In genomic region chr3:126103121-126104027, GRCh38 we compare ENCODE assay signal across 12 cellular contexts. TPM values are rescaled to one million over a fixed set of nuclear protein-coding genes. Genes with fewer than 3 reads are reported as not detected.
DNase-seq lines count a peak whose midpoint lies in the region; ATAC-seq and TF ChIP-seq lines count a peak whose summit lies in the region.
"Had no signal": no experiment of that assay in that cellular context is flagged by ENCODE, and none has a peak within 500 bp of the region (broad histone marks: within the 10 kb centered on the region; RNA-seq: fewer than 3 reads in every experiment).

No MANE protein-coding gene starts in this region.

- no peaks in the 10 kb centered on the region for H3K27me3 Mint-ChIP-seq in activated CD8-positive, alpha-beta memory T cell treated with anti-CD3 and anti-CD28 coated beads, Interleukin-2, amount 10 ng/mL, durations not matched to agents 7 days and 5 days
- H3K27me3 Mint-ChIP-seq: activated naive CD8-positive, alpha-beta T cell treated with anti-CD3 and anti-CD28 coated beads for 36 hours had no signal

- peak overlapping the region; percentile 66 for H3K9ac ChIP-seq in adipocyte (ENCODE audit: low read length)

- H3K36me3 Mint-ChIP-seq in activated CD8-positive, alpha-beta memory T cell treated with anti-CD3 and anti-CD28 coated beads, Interleukin-2, amount 10 ng/mL, durations not matched to agents 7 days and 5 days = no peaks in the 10 kb centered on the region
- H3K36me3 Mint-ChIP-seq: activated naive CD8-positive, alpha-beta T cell treated with anti-CD3 and anti-CD28 coated beads for 36 hours had no signal

- no peak overlapping the region for H3K4me3 Mint-ChIP-seq in activated CD8-positive, alpha-beta memory T cell treated with anti-CD3 and anti-CD28 coated beads, Interleukin-2, amount 10 ng/mL, durations not matched to agents 7 days and 5 days
- H3K4me3 Mint-ChIP-seq: activated CD8-positive, alpha-beta T cell treated with anti-CD3 and anti-CD28 coated beads, Interleukin-2, amount 10 ng/mL, durations not matched to agents 7 days and 5 days; activated naive CD8-positive, alpha-beta T cell treated with anti-CD3 and anti-CD28 coated beads for 36 hours had no signal

- H3K4me3 ChIP-seq in adipocyte (ENCODE audit: low read length) (no peak overlapping the region), tibial artery (no peak overlapping the region)

- no peak for TF ChIP-seq CTCF in tibial artery (IDR thresholded peaks at IDR 0.05)

- H3K27ac Mint-ChIP-seq in activated CD8-positive, alpha-beta memory T cell treated with anti-CD3 and anti-CD28 coated beads, Interleukin-2, amount 10 ng/mL, durations not matched to agents 7 days and 5 days = no peak overlapping the region
- H3K27ac Mint-ChIP-seq: activated CD8-positive, alpha-beta T cell treated with anti-CD3 and anti-CD28 coated beads, Interleukin-2, amount 10 ng/mL, durations not matched to agents 7 days and 5 days; activated naive CD8-positive, alpha-beta T cell treated with anti-CD3 and anti-CD28 coated beads for 36 hours had no signal

- H3K4me1 Mint-ChIP-seq in activated CD8-positive, alpha-beta memory T cell treated with anti-CD3 and anti-CD28 coated beads, Interleukin-2, amount 10 ng/mL, durations not matched to agents 7 days and 5 days = peaks cover 8% of the 10 kb centered on the region
- H3K4me1 Mint-ChIP-seq: activated naive CD8-positive, alpha-beta T cell treated with anti-CD3 and anti-CD28 coated beads for 36 hours had no signal

- CTCF ChIA-PET in activated CD8-positive, alpha-beta memory T cell treated with anti-CD3 and anti-CD28 coated beads, Interleukin-2, amount 10 ng/mL, durations not matched to agents 7 days and 5 days (lab: Charles Lee) = no interaction called here

- H3K9me3 ChIP-seq in adipocyte (ENCODE audit: control insufficient read depth, low read length) (no peaks in the 10 kb centered on the region), tibial artery (no peaks in the 10 kb centered on the region)

- intact Hi-C loops in tibial artery (cut with DNase I; ENCODE audit: low total_unique reads) = no loop called here

- DNase-seq in activated CD8-positive, alpha-beta memory T cell treated with anti-CD3 and anti-CD28 coated beads for 24 hours = peak; percentile 49
- DNase-seq in activated CD8-positive, alpha-beta memory T cell treated with anti-CD3 and anti-CD28 coated beads, Interleukin-2, amount 10 ng/mL, durations not matched to agents 7 days and 5 days = no peak
- no peak for DNase-seq in adipocyte (ENCODE audit: low read depth)
- no peak for DNase-seq in left lobe of liver (ENCODE audit: low spot score)
- DNase-seq in tibial artery = no peak
- no peak for DNase-seq in OCI-M2 (lab: John Stamatoyannopoulos, UW; ENCODE audit: unreplicated experiment)
- no peak for DNase-seq in NCI-H774 (lab: John Stamatoyannopoulos, UW)
- no peak for DNase-seq in DMS53 (lab: John Stamatoyannopoulos, UW)
- DNase-seq: activated CD8-positive, alpha-beta T cell treated with anti-CD3 and anti-CD28 coated beads, Interleukin-2, amount 10 ng/mL, durations not matched to agents 7 days and 5 days; activated naive CD8-positive, alpha-beta T cell treated with anti-CD3 and anti-CD28 coated beads for 36 hours; NCI-H524 treated with DMSO at 0.1 percent for 48 hours; stimulated activated CD4-positive, alpha-beta T cell treated with anti-CD3 and anti-CD28 coated beads, Interleukin-12 subunit alpha, Interleukin-12 subunit beta, amount 100 ng/mL, for 4 hours had no signal

- H3K27me3 ChIP-seq in adipocyte (replicated peaks; ENCODE audit: control insufficient read depth, insufficient read depth, low read length) (no peaks in the 10 kb centered on the region), tibial artery (no peaks in the 10 kb centered on the region)

- peaks cover 22% of the 10 kb centered on the region for H3K4me1 ChIP-seq in adipocyte (ENCODE audit: control insufficient read depth, insufficient read depth, low read length)
- peaks cover 3 to 56% (median 46%) of the 10 kb centered on the region in 4 donors for H3K4me1 ChIP-seq in tibial artery

- peak overlapping the region; percentile 89 to 94 for H3K27ac ChIP-seq in tibial artery

- no peak for ATAC-seq in activated CD8-positive, alpha-beta memory T cell treated with anti-CD3 and anti-CD28 coated beads, Interleukin-2, amount 10 ng/mL, durations not matched to agents 7 days and 5 days
- peak; percentile 1 for ATAC-seq in left lobe of liver
- ATAC-seq: activated CD8-positive, alpha-beta T cell treated with anti-CD3 and anti-CD28 coated beads, Interleukin-2, amount 10 ng/mL, durations not matched to agents 7 days and 5 days had no signal

- no peaks in the 10 kb centered on the region for H3K9me3 Mint-ChIP-seq in activated CD8-positive, alpha-beta memory T cell treated with anti-CD3 and anti-CD28 coated beads, Interleukin-2, amount 10 ng/mL, durations not matched to agents 7 days and 5 days (ENCODE audit: low read depth)
- H3K9me3 Mint-ChIP-seq: activated naive CD8-positive, alpha-beta T cell treated with anti-CD3 and anti-CD28 coated beads for 36 hours had no signal

- H3K36me3 ChIP-seq in adipocyte (ENCODE audit: control insufficient read depth, insufficient read depth, low read length, severe bottlenecking) = peaks cover 61% of the 10 kb centered on the region
- peaks cover 0 to 39% (median 0%) of the 10 kb centered on the region in 3 donors for H3K36me3 ChIP-seq in tibial artery

RNA-seq across cellular contexts. Expression of gene SLC41A3, which starts 19.4 kb away (rescaled TPM):
- total RNA-seq in activated CD8-positive, alpha-beta memory T cell treated with anti-CD3 and anti-CD28 coated beads, Interleukin-2, amount 10 ng/mL, durations not matched to agents 7 days and 5 days = 10 to 100 TPM; 22.5 to 23.8 TPM
- total RNA-seq in left lobe of liver = 15.7 TPM
